13 cellular contexts compared by ENCODE assay signal in the genomic region with DNA sequence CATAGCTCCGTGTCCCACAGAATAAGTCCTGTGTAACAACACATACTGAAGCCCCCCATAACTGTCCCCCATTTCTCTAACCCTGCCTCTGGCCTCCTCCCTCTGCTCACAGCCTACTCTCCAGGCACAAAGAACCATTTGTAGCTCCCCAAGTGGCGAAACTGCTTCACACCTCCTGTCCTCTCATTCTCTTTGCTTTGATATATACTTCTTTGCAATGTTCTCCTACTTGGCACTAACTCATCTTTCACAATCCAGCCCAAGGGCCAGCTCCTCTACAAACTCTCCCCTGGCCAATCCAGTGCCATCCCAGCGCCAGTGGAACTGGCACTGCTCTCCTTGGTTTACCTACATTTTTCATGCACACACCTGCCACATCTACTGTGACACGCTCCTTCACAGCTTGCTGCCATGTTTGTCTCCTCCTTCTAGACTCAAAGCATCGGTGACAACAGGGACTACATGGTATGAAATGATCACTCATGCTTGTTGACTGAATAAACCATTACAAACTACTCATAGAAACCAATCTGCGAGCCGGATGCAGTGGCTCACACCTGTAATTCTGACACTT. TPM values are rescaled to one million over a fixed set of nuclear protein-coding genes. Genes with fewer than 3 reads are reported as not detected.
A peak's percentile ranks its signal among the peaks of the same experiment; 100 is the strongest.
DNase-seq lines count a peak whose midpoint lies in the region; ATAC-seq and TF ChIP-seq lines count a peak whose summit lies in the region.
"Had no signal": no experiment of that assay in that cellular context is flagged by ENCODE, and none has a peak within 500 bp of the region (broad histone marks: within the 10 kb centered on the region; RNA-seq: fewer than 3 reads in every experiment).

No MANE protein-coding gene starts in this region.

- H3K4me3 ChIP-seq in KMS-11 (IDR thresholded peaks at IDR 0.05; ENCODE audit: insufficient read depth, low read depth, low read length) (no peak overlapping the region), retinal pigment epithelial cell (ENCODE audit: low read length) (no peak overlapping the region), left lung (no peak overlapping the region)
- H3K4me3 ChIP-seq: uterus had no signal

- H3K4me2 ChIP-seq in KMS-11, result peak overlapping the region; percentile 30

- no peaks in the 10 kb centered on the region for H3K27me3 Mint-ChIP-seq in central memory CD8-positive, alpha-beta T cell

- ATAC-seq in central memory CD8-positive, alpha-beta T cell (replicated peaks; ENCODE audit: extremely low read depth, poor library complexity, severe bottlenecking), result peak; percentile 47
- no peak for ATAC-seq in left lung
- no peak for ATAC-seq in GM19023 (IDR thresholded peaks at IDR 0.05; ENCODE audit: unreplicated experiment)

- no peaks in the 10 kb centered on the region for H3K36me3 ChIP-seq in KMS-11 (ENCODE audit: insufficient read depth)
- H3K36me3 ChIP-seq in left lung, result no peaks in the 10 kb centered on the region
- H3K36me3 ChIP-seq: uterus had no signal

- no peak overlapping the region for H3K4me3 Mint-ChIP-seq in central memory CD8-positive, alpha-beta T cell

- H2AFZ ChIP-seq in KMS-11 (ENCODE audit: low read depth), result no peak overlapping the region
- H2AFZ ChIP-seq: parathyroid adenoma had no signal

- peaks cover 99% of the 10 kb centered on the region for H3K4me1 ChIP-seq in KMS-11 (ENCODE audit: low read depth, poor library complexity, severe bottlenecking)
- peaks cover 4 to 79% of the 10 kb centered on the region in 2 donors for H3K4me1 ChIP-seq in left lung
- H3K4me1 ChIP-seq: parathyroid adenoma, uterus had no signal

- peaks cover 17% of the 10 kb centered on the region for H3K36me3 Mint-ChIP-seq in central memory CD8-positive, alpha-beta T cell (ENCODE audit: insufficient read depth)

- H3K79me2 ChIP-seq in KMS-11 (ENCODE audit: insufficient read depth, low read depth), result peaks cover 100% of the 10 kb centered on the region

- H3K9ac ChIP-seq in KMS-11, result no peak overlapping the region
- H3K9ac ChIP-seq: parathyroid adenoma had no signal

- peak; percentile 63 for DNase-seq in activated effector memory CD4-positive, alpha-beta T cell treated with anti-CD3 and anti-CD28 coated beads, Interleukin-2, amount 50 U/mL, for 16 hours
- no peak for DNase-seq in activated effector memory CD4-positive, alpha-beta T cell treated with Interleukin-2 at 50 U/mL for 16 hours
- DNase-seq in central memory CD8-positive, alpha-beta T cell (ENCODE audit: low spot score in 2 of 2), result no peak
- DNase-seq in retinal pigment epithelial cell (ENCODE audit: low read depth) (no peak), NCI-H146 treated with DMSO at 0.1 percent for 48 hours (lab: John Stamatoyannopoulos, UW; ENCODE audit: unreplicated experiment) (no peak), left lung (no peak)
- DNase-seq: NCI-H1417 treated with DMSO at 0.1 percent for 48 hours; NCI-H526 treated with DMSO at 0.1 percent for 48 hours; stimulated activated CD4-positive, alpha-beta T cell treated with anti-CD3 and anti-CD28 coated beads, Interleukin-2, amount 100 ng/mL, for 24 hours; uterus had no signal

- no peaks in the 10 kb centered on the region; the same call in 1 of the 2 replicates for H4K20me1 ChIP-seq in KMS-11 (ENCODE audit: insufficient read depth)

- H3K9me3 ChIP-seq in left lung, result no peaks in the 10 kb centered on the region
- H3K9me3 ChIP-seq: uterus had no signal

- intact Hi-C loops in left lung (cut with DNase I), result no loop called here

- no peaks in the 10 kb centered on the region for H3K27me3 ChIP-seq in KMS-11 (ENCODE audit: insufficient read depth, low read depth)
- H3K27me3 ChIP-seq in left lung, result no peaks in the 10 kb centered on the region
- H3K27me3 ChIP-seq: uterus had no signal

- H3K27ac ChIP-seq in KMS-11 (0 out of 2 replicates have a peak overlapping the region, but pooled peaks have one; percentile 1), left lung (no peak overlapping the region)
- H3K27ac ChIP-seq: parathyroid adenoma, uterus had no signal

- H3K27ac Mint-ChIP-seq in central memory CD8-positive, alpha-beta T cell (ENCODE audit: low read depth), result no peak overlapping the region

- H3K4me1 Mint-ChIP-seq in central memory CD8-positive, alpha-beta T cell, result peaks cover 38% of the 10 kb centered on the region

- TF ChIP-seq CTCF in KMS-11 (conservative IDR thresholded peaks at IDR 0.05; ENCODE audit: low read depth, low read length), result peak; percentile 35; the same call in 1 of the 2 replicates
- peak; percentile 2 for TF ChIP-seq CTCF in retinal pigment epithelial cell (conservative IDR thresholded peaks at IDR 0.05; ENCODE audit: low read depth, low read length)
- no peak for TF ChIP-seq CTCF in left lung (IDR thresholded peaks at IDR 0.05)

- H3K9me3 Mint-ChIP-seq in central memory CD8-positive, alpha-beta T cell, result no peaks in the 10 kb centered on the region

RNA-seq across cellular contexts. Expression of a gene that starts 12.8 kb away (rescaled TPM):
- total RNA-seq in left lung, result 10 to 100 TPM; 65.1 to 96.1 TPM

Comparison
In these comparisons a context has a peak if more than half of its experiments do, and no peak if none do; other contexts are left out.
1. CTCF ChIP-seq: peak in KMS-11 (single experiment) and retinal pigment epithelial cell (single experiment); none in left lung (0 of 2).